In genomic region chr4:123398803-123399637, GRCh38 we compare ENCODE assay signal across 8 cellular contexts. TPM values are rescaled to one million over a fixed set of nuclear protein-coding genes. Genes with fewer than 3 reads are reported as not detected.
DNase-seq lines count a peak whose midpoint lies in the region; ATAC-seq, FAIRE-seq and TF ChIP-seq lines count a peak whose summit lies in the region.

No MANE protein-coding gene starts in this region.

- H3K9me3 ChIP-seq in endothelial cell of umbilical vein (replicated peaks; ENCODE audit: control insufficient read depth, insufficient read depth, low read length): no peaks in the 10 kb centered on the region
- H3K9me3 ChIP-seq in muscle layer of colon (ENCODE audit: low read length): no peaks in the 10 kb centered on the region

- peak; percentile 81 for FAIRE-seq in endothelial cell of umbilical vein (lab: Jason Lieb, UNC)

- dilution Hi-C loops in endothelial cell of umbilical vein (cut with MboI; ENCODE audit: extremely low pct_ligation_motif_present, low sequenced_read_pairs): no loop called here

- H3K36me3 ChIP-seq in endothelial cell of umbilical vein (ENCODE audit: control insufficient read depth in 2 of 2, extremely low read depth in 1 of 2, insufficient read depth in 2 of 2, low read length in 2 of 2) (peaks cover 8 to 9% of the 10 kb centered on the region in 2 experiments), muscle layer of colon (ENCODE audit: insufficient read depth, low read length) (peaks cover 19% of the 10 kb centered on the region)

- H3K4me3 Mint-ChIP-seq in stimulated activated naive CD8-positive, alpha-beta T cell treated with anti-CD3 and anti-CD28 coated beads, Interleukin-15, amount 100 ng/mL, for 72 hours: peak overlapping the region; percentile 90 to 92

- H3K9ac ChIP-seq in endothelial cell of umbilical vein (replicated peaks; ENCODE audit: extremely low read depth, insufficient read depth, low read length) (peak overlapping the region; percentile 84), muscle layer of colon (ENCODE audit: low read length) (peak overlapping the region; percentile 69)

- TSS peak; percentile 73 for BruUV-seq in endothelial cell of umbilical vein (replicated peaks; lab: Mats Ljungman, UMichigan)

- no peaks in the 10 kb centered on the region for H4K20me1 ChIP-seq in endothelial cell of umbilical vein (replicated peaks; ENCODE audit: control insufficient read depth, extremely low read depth, insufficient read depth, low read length)

- peak; percentile 27 for ATAC-seq in HG02840 (IDR thresholded peaks at IDR 0.05; ENCODE audit: low FRiP score, unreplicated experiment)
- ATAC-seq in stimulated activated naive CD8-positive, alpha-beta T cell treated with anti-CD3 and anti-CD28 coated beads, Interleukin-15, amount 100 ng/mL, for 72 hours: peak; percentile 84

- peak; percentile 10 for TF ChIP-seq POLR2A in endothelial cell of umbilical vein (IDR thresholded peaks at IDR 0.05; ENCODE audit: low read depth, low read length)

- no peaks in the 10 kb centered on the region for H3K27me3 Mint-ChIP-seq in stimulated activated naive CD8-positive, alpha-beta T cell treated with anti-CD3 and anti-CD28 coated beads, Interleukin-15, amount 100 ng/mL, for 72 hours

- peak; percentile 26 to 80 (median 42) for DNase-seq in NCI-H1417 (lab: John Stamatoyannopoulos, UW)
- no peak for DNase-seq in NCI-H1417 treated with DMSO at 0.1 percent for 48 hours (lab: John Stamatoyannopoulos, UW)
- peak; percentile 70 for DNase-seq in NCI-H69 (lab: John Stamatoyannopoulos, UW)
- peak; percentile 39 for DNase-seq in activated T-cell treated with anti-CD3 and anti-CD28 coated beads for 24 hours (ENCODE audit: low read depth)
- peak; percentile 80 for DNase-seq in endothelial cell of umbilical vein (ENCODE audit: low read depth, low spot score)
- peak; percentile 86 to 93 for DNase-seq in stimulated activated naive CD8-positive, alpha-beta T cell treated with anti-CD3 and anti-CD28 coated beads, Interleukin-15, amount 100 ng/mL, for 72 hours

- H3K27ac Mint-ChIP-seq in stimulated activated naive CD8-positive, alpha-beta T cell treated with anti-CD3 and anti-CD28 coated beads, Interleukin-15, amount 100 ng/mL, for 72 hours: peak overlapping the region; percentile 96 to 99

- no peaks in the 10 kb centered on the region for H3K27me3 ChIP-seq in endothelial cell of umbilical vein (ENCODE audit: control insufficient read depth in 2 of 2, insufficient read depth in 2 of 2, low read length in 2 of 2)
- H3K27me3 ChIP-seq in muscle layer of colon (ENCODE audit: control insufficient read depth in 1 of 2, insufficient read depth in 2 of 2, low read length in 2 of 2): no peaks in the 10 kb centered on the region

- intact Hi-C loops in endothelial cell of umbilical vein (cut with micrococcal nuclease): loop anchor here (1.0 to 5.0 kb wide), 13 partner anchors 19 to 863 kb away; no protein-coding TSS in a partner anchor

- CTCF ChIA-PET in endothelial cell of umbilical vein (lab: Charles Lee): interaction anchor here (0.7 to 3.8 kb wide), 21 partner anchors 8 to 924 kb away, joined by 3 to 28 read pairs (median 3); no protein-coding TSS in a partner anchor

- peaks cover 32% of the 10 kb centered on the region for H3K4me1 Mint-ChIP-seq in stimulated activated naive CD8-positive, alpha-beta T cell treated with anti-CD3 and anti-CD28 coated beads, Interleukin-15, amount 100 ng/mL, for 72 hours

- H3K4me2 ChIP-seq in endothelial cell of umbilical vein (ENCODE audit: insufficient read depth, low read length): peak overlapping the region; percentile 83

- H3K4me3 ChIP-seq in endothelial cell of umbilical vein (replicated peaks in 1 of 3; ENCODE audit: insufficient read depth in 1 of 3, low read depth in 1 of 3, low read length in 3 of 3) (peak overlapping the region; percentile 35 to 84 (median 49)), muscle layer of colon (ENCODE audit: low read depth in 1 of 2, low read length in 2 of 2) (peak overlapping the region; percentile 92 to 99)

- H2AFZ ChIP-seq in endothelial cell of umbilical vein (ENCODE audit: low read depth, low read length): peak overlapping the region; percentile 17

- POLR2A ChIA-PET in endothelial cell of umbilical vein (lab: Charles Lee): no interaction called here

- H3K79me2 ChIP-seq in endothelial cell of umbilical vein (ENCODE audit: control insufficient read depth, insufficient read depth, low read length): peaks cover 14% of the 10 kb centered on the region

- H3K9me1 ChIP-seq in endothelial cell of umbilical vein (replicated peaks; ENCODE audit: control insufficient read depth, extremely low read depth, insufficient read depth, low read length): no peaks in the 10 kb centered on the region

- no peak for TF ChIP-seq CTCF in endothelial cell of umbilical vein (IDR thresholded peaks at IDR 0.05; ENCODE audit: extremely low read depth in 1 of 2, insufficient read depth in 1 of 2, low read depth in 1 of 2, low read length in 2 of 2)

- peaks cover 9% of the 10 kb centered on the region for H3K4me1 ChIP-seq in endothelial cell of umbilical vein (ENCODE audit: control insufficient read depth, extremely low read depth, insufficient read depth, low read length)
- peaks cover 5% of the 10 kb centered on the region for H3K4me1 ChIP-seq in muscle layer of colon (ENCODE audit: insufficient read depth, low read length)

- H3K27ac ChIP-seq in endothelial cell of umbilical vein (ENCODE audit: insufficient read depth, low read depth, low read length): peak overlapping the region; percentile 53
- peak overlapping the region; percentile 85 for H3K27ac ChIP-seq in muscle layer of colon (ENCODE audit: low read depth, low read length)

- H3K9me3 Mint-ChIP-seq in stimulated activated naive CD8-positive, alpha-beta T cell treated with anti-CD3 and anti-CD28 coated beads, Interleukin-15, amount 100 ng/mL, for 72 hours: no peaks in the 10 kb centered on the region

TF ChIP-seq in endothelial cell of umbilical vein, 7 proteins besides CTCF, POLR2A, EP300 and RAD21:
- TF ChIP-seq GATA2 (IDR thresholded peaks at IDR 0.05; ENCODE audit: insufficient read depth, insufficient read length, low read depth, low read length) (no peak), FOS (IDR thresholded peaks at IDR 0.05; ENCODE audit: borderline replicate concordance, insufficient read depth, low read length) (no peak), EZH2 (IDR thresholded peaks at IDR 0.05; ENCODE audit: borderline replicate concordance, low read depth, low read length, severe bottlenecking) (no peak), JUN (IDR thresholded peaks at IDR 0.05; ENCODE audit: borderline replicate concordance, insufficient read depth, insufficient read length, low read depth) (no peak), MYC (IDR thresholded peaks at IDR 0.05; ENCODE audit: low read depth, low read length) (no peak), POLR2AphosphoS5 (IDR thresholded peaks at IDR 0.05; ENCODE audit: insufficient read depth, low read depth, low read length) (no peak), MAX (IDR thresholded peaks at IDR 0.05; ENCODE audit: insufficient read depth, insufficient read length) (no peak)

RNA-seq across cellular contexts. Expression of gene SPRY1, which starts 2.4 kb away (rescaled TPM):
- total RNA-seq in endothelial cell of umbilical vein: 43.7 and 59.6 TPM in 2 replicates
- 12.5 and 14.1 TPM in 2 replicates for polyA plus RNA-seq in endothelial cell of umbilical vein
- 7.7 and 9.2 TPM in 2 replicates for polyA plus RNA-seq in endothelial cell of umbilical vein (2011; cell fraction: cytosol; rRNA removed)
- polyA plus RNA-seq in endothelial cell of umbilical vein (2011; cell fraction: nucleus; rRNA removed): 13.9 and 17.0 TPM in 2 replicates
- 5.0 and 5.8 TPM in 2 replicates for polyA plus RNA-seq in endothelial cell of umbilical vein (2012)
- 18.6 and 19.6 TPM in 2 replicates for polyA minus RNA-seq in endothelial cell of umbilical vein
- not detected for polyA minus RNA-seq in endothelial cell of umbilical vein (2011; cell fraction: cytosol; rRNA and poly(A)+ RNA removed)
- polyA minus RNA-seq in endothelial cell of umbilical vein (2011; cell fraction: nucleus; rRNA and poly(A)+ RNA removed): 20.7 and 22.4 TPM in 2 replicates
